In the genomic region with DNA sequence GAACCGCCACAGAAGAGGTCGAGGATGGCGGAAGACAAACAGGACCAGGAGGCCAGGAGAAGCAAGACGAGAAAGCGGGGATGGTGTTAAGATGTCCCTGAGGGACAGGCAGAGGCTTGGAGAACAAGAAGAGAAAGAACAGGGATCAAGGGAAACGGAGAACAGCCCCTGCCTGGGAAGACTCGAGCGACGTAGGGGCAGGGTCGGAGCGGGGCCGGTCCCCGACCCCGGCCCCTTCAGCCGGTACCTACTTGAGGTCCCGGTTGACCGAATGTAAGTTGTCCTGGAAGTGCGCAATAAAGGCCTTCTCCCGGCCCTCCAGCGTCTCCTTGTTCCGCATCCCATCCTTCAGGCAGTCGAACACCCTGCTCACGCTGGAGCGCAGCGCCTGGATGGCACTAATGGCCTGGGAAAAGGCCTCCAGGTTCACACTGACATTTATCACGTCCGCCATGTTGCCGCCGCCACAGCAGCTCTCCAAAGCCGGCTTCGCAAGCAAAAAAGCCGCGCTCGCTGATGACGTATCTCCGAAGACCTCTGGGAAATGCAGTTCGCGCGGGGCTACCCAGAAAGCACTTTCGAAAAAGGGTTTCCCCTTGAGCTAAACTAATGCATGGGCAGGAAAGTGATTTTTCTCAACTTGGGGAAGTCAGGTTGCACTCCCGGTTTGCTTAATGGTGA, we compare ENCODE assay signal across 1 cellular context.
A peak's percentile ranks its signal among the peaks of the same experiment; 100 is the strongest.
TF ChIP-seq lines count a peak whose summit lies in the region.

A gene with protein sequence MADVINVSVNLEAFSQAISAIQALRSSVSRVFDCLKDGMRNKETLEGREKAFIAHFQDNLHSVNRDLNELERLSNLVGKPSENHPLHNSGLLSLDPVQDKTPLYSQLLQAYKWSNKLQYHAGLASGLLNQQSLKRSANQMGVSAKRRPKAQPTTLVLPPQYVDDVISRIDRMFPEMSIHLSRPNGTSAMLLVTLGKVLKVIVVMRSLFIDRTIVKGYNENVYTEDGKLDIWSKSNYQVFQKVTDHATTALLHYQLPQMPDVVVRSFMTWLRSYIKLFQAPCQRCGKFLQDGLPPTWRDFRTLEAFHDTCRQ (minus strand): TSS at position 477 of the 681 bp plus-strand sequence. CDS start 23 bp downstream, at position 454.

TF ChIP-seq in HepG2, 621 proteins besides CTCF, POLR2A, EP300 and RAD21 (continued from another document and continues in another):
- TF ChIP-seq, protein P1, sequence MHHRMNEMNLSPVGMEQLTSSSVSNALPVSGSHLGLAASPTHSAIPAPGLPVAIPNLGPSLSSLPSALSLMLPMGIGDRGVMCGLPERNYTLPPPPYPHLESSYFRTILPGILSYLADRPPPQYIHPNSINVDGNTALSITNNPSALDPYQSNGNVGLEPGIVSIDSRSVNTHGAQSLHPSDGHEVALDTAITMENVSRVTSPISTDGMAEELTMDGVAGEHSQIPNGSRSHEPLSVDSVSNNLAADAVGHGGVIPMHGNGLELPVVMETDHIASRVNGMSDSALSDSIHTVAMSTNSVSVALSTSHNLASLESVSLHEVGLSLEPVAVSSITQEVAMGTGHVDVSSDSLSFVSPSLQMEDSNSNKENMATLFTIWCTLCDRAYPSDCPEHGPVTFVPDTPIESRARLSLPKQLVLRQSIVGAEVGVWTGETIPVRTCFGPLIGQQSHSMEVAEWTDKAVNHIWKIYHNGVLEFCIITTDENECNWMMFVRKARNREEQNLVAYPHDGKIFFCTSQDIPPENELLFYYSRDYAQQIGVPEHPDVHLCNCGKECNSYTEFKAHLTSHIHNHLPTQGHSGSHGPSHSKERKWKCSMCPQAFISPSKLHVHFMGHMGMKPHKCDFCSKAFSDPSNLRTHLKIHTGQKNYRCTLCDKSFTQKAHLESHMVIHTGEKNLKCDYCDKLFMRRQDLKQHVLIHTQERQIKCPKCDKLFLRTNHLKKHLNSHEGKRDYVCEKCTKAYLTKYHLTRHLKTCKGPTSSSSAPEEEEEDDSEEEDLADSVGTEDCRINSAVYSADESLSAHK (CRISPR knock-in tag; IDR thresholded peaks at IDR 0.05; ENCODE audit: borderline replicate concordance), result peak; percentile 65; the same call in 1 of the 2 replicates
- TF ChIP-seq ZFP82 (CRISPR knock-in tag; IDR thresholded peaks at IDR 0.05; ENCODE audit: borderline replicate concordance) (no peak), ZNF562 (CRISPR knock-in tag; IDR thresholded peaks at IDR 0.05; ENCODE audit: borderline replicate concordance) (no peak), ZNF616 (CRISPR knock-in tag; IDR thresholded peaks at IDR 0.05; ENCODE audit: low read depth) (no peak), ZNF337 (CRISPR knock-in tag; IDR thresholded peaks at IDR 0.05; ENCODE audit: borderline replicate concordance, low read depth) (no peak), ZSCAN22 (CRISPR knock-in tag; IDR thresholded peaks at IDR 0.05) (no peak), ZNF263 (CRISPR knock-in tag; IDR thresholded peaks at IDR 0.05) (no peak; the same call in 1 of the 2 replicates), MTA3 (CRISPR knock-in tag; IDR thresholded peaks at IDR 0.05) (no peak), ZNF333 (CRISPR knock-in tag; IDR thresholded peaks at IDR 0.05; ENCODE audit: borderline replicate concordance) (no peak), ZNF878 (CRISPR knock-in tag; IDR thresholded peaks at IDR 0.05) (no peak), EHMT2 (IDR thresholded peaks at IDR 0.05; ENCODE audit: borderline replicate concordance, low read depth, low read length) (no peak), NKX3-1 (CRISPR knock-in tag; IDR thresholded peaks at IDR 0.05) (no peak), SNRNP70 (IDR thresholded peaks at IDR 0.05; ENCODE audit: low read depth, low read length) (no peak), ZMAT3 (CRISPR knock-in tag; conservative IDR thresholded peaks at IDR 0.05) (0 out of 2 replicates have a peak, but pooled peaks have one; percentile 26), FOXA3 (CRISPR knock-in tag; IDR thresholded peaks at IDR 0.05) (peak; percentile 48; the same call in 1 of the 2 replicates), GABPB1 (CRISPR knock-in tag; IDR thresholded peaks at IDR 0.05) (peak; percentile 78), MAFG (CRISPR knock-in tag; IDR thresholded peaks at IDR 0.05) (no peak), ZNF761 (CRISPR knock-in tag; conservative IDR thresholded peaks at IDR 0.05) (no peak), EED (CRISPR knock-in tag; IDR thresholded peaks at IDR 0.05) (no peak), ZMYM4 (CRISPR knock-in tag; IDR thresholded peaks at IDR 0.05) (peak; percentile 58; the same call in 1 of the 2 replicates), ZNF746 (CRISPR knock-in tag; IDR thresholded peaks at IDR 0.05) (0 out of 2 replicates have a peak, but pooled peaks have one; percentile 22), ATF1 (CRISPR knock-in tag; IDR thresholded peaks at IDR 0.05) (peak; percentile 99), RXRA (CRISPR knock-in tag; IDR thresholded peaks at IDR 0.05) (peak; percentile 52; the same call in 1 of the 2 replicates), CENPX (CRISPR knock-in tag; IDR thresholded peaks at IDR 0.05) (no peak), SMAD1 (CRISPR knock-in tag; IDR thresholded peaks at IDR 0.05; ENCODE audit: borderline replicate concordance, low read depth) (no peak), ZNF33A (CRISPR knock-in tag; IDR thresholded peaks at IDR 0.05; ENCODE audit: borderline replicate concordance) (no peak), MXD4 (CRISPR knock-in tag; IDR thresholded peaks at IDR 0.05) (peak; percentile 79), NAIF1 (CRISPR knock-in tag; IDR thresholded peaks at IDR 0.05; ENCODE audit: borderline replicate concordance) (0 out of 2 replicates have a peak, but pooled peaks have one; percentile 27), ADNP (CRISPR knock-in tag; IDR thresholded peaks at IDR 0.05) (no peak), FOXK2 (IDR thresholded peaks at IDR 0.05) (peak; percentile 11; the same call in 1 of the 2 replicates), ZNF432 (CRISPR knock-in tag; IDR thresholded peaks at IDR 0.05; ENCODE audit: borderline replicate concordance) (no peak), YEATS2 (CRISPR knock-in tag; IDR thresholded peaks at IDR 0.05; ENCODE audit: borderline replicate concordance) (peak; percentile 84; the same call in 1 of the 2 replicates), RFXANK (CRISPR knock-in tag; IDR thresholded peaks at IDR 0.05) (peak; percentile 36; the same call in 1 of the 2 replicates), ZNF75D (CRISPR knock-in tag; IDR thresholded peaks at IDR 0.05; ENCODE audit: borderline replicate concordance) (no peak), PCBP2 (optimal IDR thresholded peaks at IDR 0.05; ENCODE audit: low read depth, low read length, poor library complexity, severe bottlenecking) (no peak), ZNF501 (CRISPR knock-in tag; IDR thresholded peaks at IDR 0.05) (peak; percentile 68), CREB1 (IDR thresholded peaks at IDR 0.05) (peak; percentile 96), CREB1 (CRISPR knock-in tag; IDR thresholded peaks at IDR 0.05) (peak; percentile 99), RBM22 (optimal IDR thresholded peaks at IDR 0.05; ENCODE audit: low read length) (no peak), ZNF460 (CRISPR knock-in tag; IDR thresholded peaks at IDR 0.05; ENCODE audit: borderline replicate concordance) (no peak), ZNF33B (CRISPR knock-in tag; IDR thresholded peaks at IDR 0.05) (no peak), ZNF713 (CRISPR knock-in tag; IDR thresholded peaks at IDR 0.05) (no peak)
- TF ChIP-seq, protein P2, sequence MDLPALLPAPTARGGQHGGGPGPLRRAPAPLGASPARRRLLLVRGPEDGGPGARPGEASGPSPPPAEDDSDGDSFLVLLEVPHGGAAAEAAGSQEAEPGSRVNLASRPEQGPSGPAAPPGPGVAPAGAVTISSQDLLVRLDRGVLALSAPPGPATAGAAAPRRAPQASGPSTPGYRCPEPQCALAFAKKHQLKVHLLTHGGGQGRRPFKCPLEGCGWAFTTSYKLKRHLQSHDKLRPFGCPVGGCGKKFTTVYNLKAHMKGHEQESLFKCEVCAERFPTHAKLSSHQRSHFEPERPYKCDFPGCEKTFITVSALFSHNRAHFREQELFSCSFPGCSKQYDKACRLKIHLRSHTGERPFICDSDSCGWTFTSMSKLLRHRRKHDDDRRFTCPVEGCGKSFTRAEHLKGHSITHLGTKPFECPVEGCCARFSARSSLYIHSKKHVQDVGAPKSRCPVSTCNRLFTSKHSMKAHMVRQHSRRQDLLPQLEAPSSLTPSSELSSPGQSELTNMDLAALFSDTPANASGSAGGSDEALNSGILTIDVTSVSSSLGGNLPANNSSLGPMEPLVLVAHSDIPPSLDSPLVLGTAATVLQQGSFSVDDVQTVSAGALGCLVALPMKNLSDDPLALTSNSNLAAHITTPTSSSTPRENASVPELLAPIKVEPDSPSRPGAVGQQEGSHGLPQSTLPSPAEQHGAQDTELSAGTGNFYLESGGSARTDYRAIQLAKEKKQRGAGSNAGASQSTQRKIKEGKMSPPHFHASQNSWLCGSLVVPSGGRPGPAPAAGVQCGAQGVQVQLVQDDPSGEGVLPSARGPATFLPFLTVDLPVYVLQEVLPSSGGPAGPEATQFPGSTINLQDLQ (CRISPR knock-in tag; IDR thresholded peaks at IDR 0.05), result no peak
- TF ChIP-seq, protein P3, sequence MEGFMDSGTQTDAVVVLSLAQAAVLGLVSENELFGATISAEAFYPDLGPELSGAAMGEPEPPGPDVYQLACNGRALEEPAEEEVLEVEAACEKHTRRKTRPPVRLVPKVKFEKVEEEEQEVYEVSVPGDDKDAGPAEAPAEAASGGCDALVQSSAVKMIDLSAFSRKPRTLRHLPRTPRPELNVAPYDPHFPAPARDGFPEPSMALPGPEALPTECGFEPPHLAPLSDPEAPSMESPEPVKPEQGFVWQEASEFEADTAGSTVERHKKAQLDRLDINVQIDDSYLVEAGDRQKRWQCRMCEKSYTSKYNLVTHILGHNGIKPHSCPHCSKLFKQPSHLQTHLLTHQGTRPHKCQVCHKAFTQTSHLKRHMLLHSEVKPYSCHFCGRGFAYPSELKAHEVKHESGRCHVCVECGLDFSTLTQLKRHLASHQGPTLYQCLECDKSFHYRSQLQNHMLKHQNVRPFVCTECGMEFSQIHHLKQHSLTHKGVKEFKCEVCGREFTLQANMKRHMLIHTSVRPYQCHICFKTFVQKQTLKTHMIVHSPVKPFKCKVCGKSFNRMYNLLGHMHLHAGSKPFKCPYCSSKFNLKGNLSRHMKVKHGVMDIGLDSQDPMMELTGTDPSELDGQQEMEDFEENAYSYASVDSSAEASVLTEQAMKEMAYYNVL (CRISPR knock-in tag; IDR thresholded peaks at IDR 0.05; ENCODE audit: borderline replicate concordance), result no peak
- TF ChIP-seq, protein P4, sequence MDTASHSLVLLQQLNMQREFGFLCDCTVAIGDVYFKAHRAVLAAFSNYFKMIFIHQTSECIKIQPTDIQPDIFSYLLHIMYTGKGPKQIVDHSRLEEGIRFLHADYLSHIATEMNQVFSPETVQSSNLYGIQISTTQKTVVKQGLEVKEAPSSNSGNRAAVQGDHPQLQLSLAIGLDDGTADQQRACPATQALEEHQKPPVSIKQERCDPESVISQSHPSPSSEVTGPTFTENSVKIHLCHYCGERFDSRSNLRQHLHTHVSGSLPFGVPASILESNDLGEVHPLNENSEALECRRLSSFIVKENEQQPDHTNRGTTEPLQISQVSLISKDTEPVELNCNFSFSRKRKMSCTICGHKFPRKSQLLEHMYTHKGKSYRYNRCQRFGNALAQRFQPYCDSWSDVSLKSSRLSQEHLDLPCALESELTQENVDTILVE (CRISPR knock-in tag; IDR thresholded peaks at IDR 0.05), result 0 out of 2 replicates have a peak, but pooled peaks have one; percentile 49
- TF ChIP-seq, protein P5, sequence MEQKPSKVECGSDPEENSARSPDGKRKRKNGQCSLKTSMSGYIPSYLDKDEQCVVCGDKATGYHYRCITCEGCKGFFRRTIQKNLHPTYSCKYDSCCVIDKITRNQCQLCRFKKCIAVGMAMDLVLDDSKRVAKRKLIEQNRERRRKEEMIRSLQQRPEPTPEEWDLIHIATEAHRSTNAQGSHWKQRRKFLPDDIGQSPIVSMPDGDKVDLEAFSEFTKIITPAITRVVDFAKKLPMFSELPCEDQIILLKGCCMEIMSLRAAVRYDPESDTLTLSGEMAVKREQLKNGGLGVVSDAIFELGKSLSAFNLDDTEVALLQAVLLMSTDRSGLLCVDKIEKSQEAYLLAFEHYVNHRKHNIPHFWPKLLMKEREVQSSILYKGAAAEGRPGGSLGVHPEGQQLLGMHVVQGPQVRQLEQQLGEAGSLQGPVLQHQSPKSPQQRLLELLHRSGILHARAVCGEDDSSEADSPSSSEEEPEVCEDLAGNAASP (CRISPR knock-in tag; IDR thresholded peaks at IDR 0.05; ENCODE audit: borderline replicate concordance), result peak; percentile 55; the same call in 1 of the 2 replicates
- TF ChIP-seq, protein P6, sequence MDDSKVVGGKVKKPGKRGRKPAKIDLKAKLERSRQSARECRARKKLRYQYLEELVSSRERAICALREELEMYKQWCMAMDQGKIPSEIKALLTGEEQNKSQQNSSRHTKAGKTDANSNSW (CRISPR knock-in tag; IDR thresholded peaks at IDR 0.05; ENCODE audit: borderline replicate concordance), result no peak
- TF ChIP-seq, protein P7, sequence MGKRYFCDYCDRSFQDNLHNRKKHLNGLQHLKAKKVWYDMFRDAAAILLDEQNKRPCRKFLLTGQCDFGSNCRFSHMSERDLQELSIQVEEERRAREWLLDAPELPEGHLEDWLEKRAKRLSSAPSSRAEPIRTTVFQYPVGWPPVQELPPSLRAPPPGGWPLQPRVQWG (CRISPR knock-in tag; IDR thresholded peaks at IDR 0.05; ENCODE audit: borderline replicate concordance, low read depth), result no peak
- TF ChIP-seq, protein P8, sequence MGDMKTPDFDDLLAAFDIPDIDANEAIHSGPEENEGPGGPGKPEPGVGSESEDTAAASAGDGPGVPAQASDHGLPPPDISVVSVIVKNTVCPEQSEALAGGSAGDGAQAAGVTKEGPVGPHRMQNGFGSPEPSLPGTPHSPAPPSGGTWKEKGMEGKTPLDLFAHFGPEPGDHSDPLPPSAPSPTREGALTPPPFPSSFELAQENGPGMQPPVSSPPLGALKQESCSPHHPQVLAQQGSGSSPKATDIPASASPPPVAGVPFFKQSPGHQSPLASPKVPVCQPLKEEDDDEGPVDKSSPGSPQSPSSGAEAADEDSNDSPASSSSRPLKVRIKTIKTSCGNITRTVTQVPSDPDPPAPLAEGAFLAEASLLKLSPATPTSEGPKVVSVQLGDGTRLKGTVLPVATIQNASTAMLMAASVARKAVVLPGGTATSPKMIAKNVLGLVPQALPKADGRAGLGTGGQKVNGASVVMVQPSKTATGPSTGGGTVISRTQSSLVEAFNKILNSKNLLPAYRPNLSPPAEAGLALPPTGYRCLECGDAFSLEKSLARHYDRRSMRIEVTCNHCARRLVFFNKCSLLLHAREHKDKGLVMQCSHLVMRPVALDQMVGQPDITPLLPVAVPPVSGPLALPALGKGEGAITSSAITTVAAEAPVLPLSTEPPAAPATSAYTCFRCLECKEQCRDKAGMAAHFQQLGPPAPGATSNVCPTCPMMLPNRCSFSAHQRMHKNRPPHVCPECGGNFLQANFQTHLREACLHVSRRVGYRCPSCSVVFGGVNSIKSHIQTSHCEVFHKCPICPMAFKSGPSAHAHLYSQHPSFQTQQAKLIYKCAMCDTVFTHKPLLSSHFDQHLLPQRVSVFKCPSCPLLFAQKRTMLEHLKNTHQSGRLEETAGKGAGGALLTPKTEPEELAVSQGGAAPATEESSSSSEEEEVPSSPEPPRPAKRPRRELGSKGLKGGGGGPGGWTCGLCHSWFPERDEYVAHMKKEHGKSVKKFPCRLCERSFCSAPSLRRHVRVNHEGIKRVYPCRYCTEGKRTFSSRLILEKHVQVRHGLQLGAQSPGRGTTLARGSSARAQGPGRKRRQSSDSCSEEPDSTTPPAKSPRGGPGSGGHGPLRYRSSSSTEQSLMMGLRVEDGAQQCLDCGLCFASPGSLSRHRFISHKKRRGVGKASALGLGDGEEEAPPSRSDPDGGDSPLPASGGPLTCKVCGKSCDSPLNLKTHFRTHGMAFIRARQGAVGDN (CRISPR knock-in tag; IDR thresholded peaks at IDR 0.05), result peak; percentile 62
